ENCODE assay signal across 1 cellular context in genomic region chr7:142838461-142839213, GRCh38.
TF ChIP-seq lines count a peak whose summit lies in the region.

No MANE protein-coding gene starts in this region.

TF ChIP-seq in SK-N-SH, 30 proteins besides CTCF, POLR2A, EP300 and RAD21 (continued from another document):
- TF ChIP-seq PBX3 (IDR thresholded peaks at IDR 0.05) (no peak), JUND (IDR thresholded peaks at IDR 0.05) (no peak)
